In the genomic region with DNA sequence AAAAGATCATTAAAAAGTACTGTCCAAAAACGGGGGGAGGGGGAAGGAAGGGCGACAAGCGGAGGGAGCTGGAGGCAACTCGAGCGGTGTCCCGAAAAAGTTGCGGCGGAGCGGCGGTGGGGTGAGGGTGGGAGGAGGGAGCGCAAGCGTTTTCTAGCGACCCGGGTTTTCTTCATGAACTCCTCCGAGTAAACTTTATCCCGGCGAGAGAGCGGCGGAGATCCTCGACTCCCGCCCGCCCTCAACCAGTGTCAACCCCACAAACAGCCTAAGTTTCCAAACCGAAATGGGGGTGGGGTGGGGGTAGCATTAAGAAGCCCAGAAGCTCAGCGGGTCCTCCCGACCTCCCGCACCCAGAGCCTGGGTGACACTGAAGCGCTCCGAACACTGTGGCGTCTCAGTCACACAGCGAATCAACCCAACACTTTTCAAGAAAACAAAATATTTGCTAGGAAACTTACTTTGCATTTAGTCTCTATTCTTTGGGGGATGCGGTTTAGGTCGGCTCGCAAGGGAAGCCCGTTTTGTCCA, we compare ENCODE assay signal across 8 cellular contexts.
DNase-seq lines count a peak whose midpoint lies in the region; FAIRE-seq and TF ChIP-seq lines count a peak whose summit lies in the region.

No MANE protein-coding gene starts in this region.

- in situ Hi-C loops in KBM-7 (cut with MboI; ENCODE audit: low pct_unique_long_range_greater_than_20kb, low sequenced_read_pairs): no loop called here

- intact Hi-C loops in tibial artery (cut with DNase I; ENCODE audit: low total_unique reads): loop anchor here (5.0 to 10.0 kb wide), 3 partner anchors 368 to 1789 kb away; a partner anchor contains a TSS

- H3K4me1 ChIP-seq in liver (ENCODE audit: control insufficient read depth in 4 of 4, insufficient read depth in 4 of 4, low read length in 3 of 4) (peaks cover 2 to 31% (median 24%) of the 10 kb centered on the region in 4 donors), tibial artery (peaks cover 0 to 29% (median 4%) of the 10 kb centered on the region in 4 donors)

- H3K27ac ChIP-seq in caudate nucleus (ENCODE audit: low read depth, low read length) (peak overlapping the region; percentile 89), liver (ENCODE audit: low read depth in 1 of 2, low read length in 2 of 2) (peak overlapping the region; percentile 61 to 88), tibial artery (peak overlapping the region; percentile 95 to 100)

- H3K27me3 ChIP-seq in liver (ENCODE audit: control insufficient read depth in 4 of 4, insufficient read depth in 4 of 4, low read length in 3 of 4): peaks cover 2 to 11% (median 4%) of the 10 kb centered on the region in 4 donors
- no peaks in the 10 kb centered on the region for H3K27me3 ChIP-seq in tibial artery

- H3K9ac ChIP-seq in liver (ENCODE audit: low read depth in 1 of 2, low read length in 2 of 2): peak overlapping the region in 1 of 2 donors; percentile 72

- no peaks in the 10 kb centered on the region for H3K36me3 ChIP-seq in liver (ENCODE audit: control insufficient read depth in 4 of 4, insufficient read depth in 3 of 4, low read depth in 1 of 4, low read length in 3 of 4)
- H3K36me3 ChIP-seq in tibial artery: no peaks in the 10 kb centered on the region

- 1% methylated on average over 34 of the region's 34 CpGs for WGBS in liver

- TF ChIP-seq RAD21 in liver (IDR thresholded peaks at IDR 0.05): no peak

- DNase-seq in Daoy (ENCODE audit: low read depth): peak; percentile 28
- peak; percentile 31 for DNase-seq in KBM-7
- peak in 1 of 61 donors; percentile 55 for DNase-seq in caudate nucleus (lab: John Stamatoyannopoulos, UW)
- peak in 1 of 2 donors; percentile 70 for DNase-seq in tibial artery
- no peak for DNase-seq in HPDE6-E6E7 (ENCODE audit: extremely low spot score)
- no peak for DNase-seq in NCI-H510A treated with DMSO at 0.1 percent for 48 hours (lab: John Stamatoyannopoulos, UW)
- DNase-seq in HTR-8/SVneo (ENCODE audit: insufficient read length, low spot score): no peak

- FAIRE-seq in HTR-8/SVneo (lab: Jason Lieb, UNC): no peak

- no peak for TF ChIP-seq CTCF in liver (IDR thresholded peaks at IDR 0.05; ENCODE audit: low read depth, low read length, missing input control)
- no peak for TF ChIP-seq CTCF in tibial artery (IDR thresholded peaks at IDR 0.05)

- H3K9me3 ChIP-seq in liver (ENCODE audit: control insufficient read depth in 4 of 4, low read length in 3 of 4) (no peaks in the 10 kb centered on the region), tibial artery (no peaks in the 10 kb centered on the region)

- H3K4me3 ChIP-seq in liver (ENCODE audit: low read depth in 1 of 3, low read length in 3 of 3) (peak overlapping the region; percentile 44 to 82 (median 61)), tibial artery (peak overlapping the region; percentile 81 to 84)

TF ChIP-seq in liver, 16 proteins besides CTCF, POLR2A, EP300 and RAD21:
- TF ChIP-seq HNF4G (IDR thresholded peaks at IDR 0.05) (no peak), YY1 (IDR thresholded peaks at IDR 0.05) (no peak), HNF4A (conservative IDR thresholded peaks at IDR 0.05) (no peak), FOXA1 (IDR thresholded peaks at IDR 0.05) (no peak), NR2F2 (IDR thresholded peaks at IDR 0.05) (no peak), SP1 (IDR thresholded peaks at IDR 0.05) (no peak), FOXA2 (IDR thresholded peaks at IDR 0.05) (no peak), TAF1 (conservative IDR thresholded peaks at IDR 0.05) (no peak), GABPA (IDR thresholded peaks at IDR 0.05 in 1 of 2, conservative IDR thresholded peaks at IDR 0.05 in 1 of 2) (no peak), JUND (IDR thresholded peaks at IDR 0.05) (no peak), RXRA (IDR thresholded peaks at IDR 0.05) (no peak), EGR1 (IDR thresholded peaks at IDR 0.05; ENCODE audit: low read depth in 2 of 2) (no peak)
- TF ChIP-seq, protein P1, sequence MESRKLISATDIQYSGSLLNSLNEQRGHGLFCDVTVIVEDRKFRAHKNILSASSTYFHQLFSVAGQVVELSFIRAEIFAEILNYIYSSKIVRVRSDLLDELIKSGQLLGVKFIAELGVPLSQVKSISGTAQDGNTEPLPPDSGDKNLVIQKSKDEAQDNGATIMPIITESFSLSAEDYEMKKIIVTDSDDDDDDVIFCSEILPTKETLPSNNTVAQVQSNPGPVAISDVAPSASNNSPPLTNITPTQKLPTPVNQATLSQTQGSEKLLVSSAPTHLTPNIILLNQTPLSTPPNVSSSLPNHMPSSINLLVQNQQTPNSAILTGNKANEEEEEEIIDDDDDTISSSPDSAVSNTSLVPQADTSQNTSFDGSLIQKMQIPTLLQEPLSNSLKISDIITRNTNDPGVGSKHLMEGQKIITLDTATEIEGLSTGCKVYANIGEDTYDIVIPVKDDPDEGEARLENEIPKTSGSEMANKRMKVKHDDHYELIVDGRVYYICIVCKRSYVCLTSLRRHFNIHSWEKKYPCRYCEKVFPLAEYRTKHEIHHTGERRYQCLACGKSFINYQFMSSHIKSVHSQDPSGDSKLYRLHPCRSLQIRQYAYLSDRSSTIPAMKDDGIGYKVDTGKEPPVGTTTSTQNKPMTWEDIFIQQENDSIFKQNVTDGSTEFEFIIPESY (IDR thresholded peaks at IDR 0.05): no peak
- TF ChIP-seq, protein P2, sequence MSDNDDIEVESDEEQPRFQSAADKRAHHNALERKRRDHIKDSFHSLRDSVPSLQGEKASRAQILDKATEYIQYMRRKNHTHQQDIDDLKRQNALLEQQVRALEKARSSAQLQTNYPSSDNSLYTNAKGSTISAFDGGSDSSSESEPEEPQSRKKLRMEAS (IDR thresholded peaks at IDR 0.05): no peak
- TF ChIP-seq, protein P3, sequence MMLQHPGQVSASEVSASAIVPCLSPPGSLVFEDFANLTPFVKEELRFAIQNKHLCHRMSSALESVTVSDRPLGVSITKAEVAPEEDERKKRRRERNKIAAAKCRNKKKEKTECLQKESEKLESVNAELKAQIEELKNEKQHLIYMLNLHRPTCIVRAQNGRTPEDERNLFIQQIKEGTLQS (IDR thresholded peaks at IDR 0.05): no peak
- TF ChIP-seq, protein P4, sequence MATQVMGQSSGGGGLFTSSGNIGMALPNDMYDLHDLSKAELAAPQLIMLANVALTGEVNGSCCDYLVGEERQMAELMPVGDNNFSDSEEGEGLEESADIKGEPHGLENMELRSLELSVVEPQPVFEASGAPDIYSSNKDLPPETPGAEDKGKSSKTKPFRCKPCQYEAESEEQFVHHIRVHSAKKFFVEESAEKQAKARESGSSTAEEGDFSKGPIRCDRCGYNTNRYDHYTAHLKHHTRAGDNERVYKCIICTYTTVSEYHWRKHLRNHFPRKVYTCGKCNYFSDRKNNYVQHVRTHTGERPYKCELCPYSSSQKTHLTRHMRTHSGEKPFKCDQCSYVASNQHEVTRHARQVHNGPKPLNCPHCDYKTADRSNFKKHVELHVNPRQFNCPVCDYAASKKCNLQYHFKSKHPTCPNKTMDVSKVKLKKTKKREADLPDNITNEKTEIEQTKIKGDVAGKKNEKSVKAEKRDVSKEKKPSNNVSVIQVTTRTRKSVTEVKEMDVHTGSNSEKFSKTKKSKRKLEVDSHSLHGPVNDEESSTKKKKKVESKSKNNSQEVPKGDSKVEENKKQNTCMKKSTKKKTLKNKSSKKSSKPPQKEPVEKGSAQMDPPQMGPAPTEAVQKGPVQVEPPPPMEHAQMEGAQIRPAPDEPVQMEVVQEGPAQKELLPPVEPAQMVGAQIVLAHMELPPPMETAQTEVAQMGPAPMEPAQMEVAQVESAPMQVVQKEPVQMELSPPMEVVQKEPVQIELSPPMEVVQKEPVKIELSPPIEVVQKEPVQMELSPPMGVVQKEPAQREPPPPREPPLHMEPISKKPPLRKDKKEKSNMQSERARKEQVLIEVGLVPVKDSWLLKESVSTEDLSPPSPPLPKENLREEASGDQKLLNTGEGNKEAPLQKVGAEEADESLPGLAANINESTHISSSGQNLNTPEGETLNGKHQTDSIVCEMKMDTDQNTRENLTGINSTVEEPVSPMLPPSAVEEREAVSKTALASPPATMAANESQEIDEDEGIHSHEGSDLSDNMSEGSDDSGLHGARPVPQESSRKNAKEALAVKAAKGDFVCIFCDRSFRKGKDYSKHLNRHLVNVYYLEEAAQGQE (IDR thresholded peaks at IDR 0.05): no peak

Comparison
In these comparisons a context has a peak if more than half of its experiments do, and no peak if none do; other contexts are left out.
1. DNase-seq: peak in Daoy (single experiment) and KBM-7 (single experiment); none in HPDE6-E6E7 (single experiment), NCI-H510A treated with DMSO at 0.1 percent for 48 hours (single experiment) and HTR-8/SVneo (single experiment).
2. Peak in every context shown above with its lines, with median percentiles within 50 percentile points of each other: H3K27ac ChIP-seq.